ENCODE assay signal across 16 cellular contexts in the genomic region with DNA sequence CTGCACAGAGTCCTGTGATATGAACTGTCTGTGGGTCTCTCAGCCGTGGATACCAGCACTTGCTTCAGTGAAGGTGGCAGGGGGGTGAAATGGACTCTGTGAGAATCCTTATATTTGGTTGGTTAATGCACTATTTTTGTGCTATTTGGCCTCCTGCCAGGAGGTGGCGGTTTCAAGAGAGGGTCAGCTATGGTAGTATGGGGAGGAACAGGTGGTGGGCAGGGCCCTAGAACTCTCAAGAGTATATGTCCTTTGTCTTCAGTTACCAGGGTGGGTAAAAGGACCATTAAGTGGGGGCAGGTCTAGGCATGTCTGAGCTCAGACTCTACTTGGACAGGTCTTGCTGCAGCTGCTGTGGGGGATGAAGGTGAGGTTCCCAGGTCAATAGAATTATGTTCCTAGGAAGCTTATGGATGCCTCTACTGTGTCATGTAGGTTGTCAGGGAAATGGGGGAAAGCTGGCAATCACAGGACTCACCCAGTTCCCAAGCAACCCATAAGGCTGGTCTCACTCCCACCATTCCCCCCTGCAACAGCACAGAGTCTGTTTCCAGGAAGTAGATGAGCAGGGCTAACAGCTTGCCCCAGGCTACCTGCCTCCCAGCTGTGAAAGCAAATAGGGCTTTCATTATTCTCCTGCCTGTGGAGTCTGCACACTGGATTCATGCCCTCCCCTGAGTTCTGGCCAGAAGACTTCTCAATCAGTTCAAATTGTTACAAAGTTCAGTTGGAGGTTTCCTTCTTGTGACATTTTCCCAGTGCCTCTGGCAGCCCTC. TPM values are rescaled to one million over a fixed set of nuclear protein-coding genes. Genes with fewer than 3 reads are reported as not detected.
DNase-seq lines count a peak whose midpoint lies in the region; ATAC-seq, FAIRE-seq and TF ChIP-seq lines count a peak whose summit lies in the region.
"Had no signal": no experiment of that assay in that cellular context is flagged by ENCODE, and none has a peak within 500 bp of the region (broad histone marks: within the 10 kb centered on the region; RNA-seq: fewer than 3 reads in every experiment).

No MANE protein-coding gene starts in this region.

- H2AK9ac ChIP-seq in IMR-90 (replicated peaks; ENCODE audit: low read depth, low read length, poor library complexity): no peak overlapping the region

- in situ Hi-C loops in IMR-90 (cut with MboI; ENCODE audit: low sequenced_read_pairs): no loop called here
- in situ Hi-C loops in K562 (cut with MboI): no loop called here
- in situ Hi-C loops in brain microvascular endothelial cell (cut with HindIII; ENCODE audit: low pct_ligation_motif_present, low sequenced_read_pairs): no loop called here

- dilution Hi-C loops in IMR-90 (cut with HindIII; ENCODE audit: low sequenced_read_pairs, unreplicated experiment): no loop called here

- H3K36me3 ChIP-seq in IMR-90 (ENCODE audit: control insufficient read depth, insufficient read depth, low read length): no peaks in the 10 kb centered on the region
- no peaks in the 10 kb centered on the region for H3K36me3 ChIP-seq in K562 (ENCODE audit: control insufficient read depth, insufficient read depth, low read length)
- no peaks in the 10 kb centered on the region for H3K36me3 ChIP-seq in heart left ventricle
- H3K36me3 ChIP-seq in brain microvascular endothelial cell (replicated peaks): no peaks in the 10 kb centered on the region

- no peaks in the 10 kb centered on the region for H3K79me2 ChIP-seq in K562 (ENCODE audit: control insufficient read depth, insufficient read depth, low read length)

- no peak overlapping the region for H2BK15ac ChIP-seq in IMR-90 (ENCODE audit: low read depth, low read length)

- H3K9me3 ChIP-seq in IMR-90 (ENCODE audit: control insufficient read depth, insufficient read depth, low read length): peaks cover 5% of the 10 kb centered on the region; the same call in 1 of the 2 replicates
- H3K9me3 ChIP-seq in K562 (replicated peaks; ENCODE audit: control insufficient read depth, insufficient read depth, low read depth, low read length): no peaks in the 10 kb centered on the region
- peaks cover 0 to 41% (median 14%) of the 10 kb centered on the region in 12 donors for H3K9me3 ChIP-seq in heart left ventricle

- no peak for TF ChIP-seq CTCF in IMR-90 (conservative IDR thresholded peaks at IDR 0.05; ENCODE audit: low read depth, low read length)
- no peak for TF ChIP-seq CTCF in K562 (IDR thresholded peaks at IDR 0.05 in 2 of 3, conservative IDR thresholded peaks at IDR 0.05 in 1 of 3; ENCODE audit: insufficient read depth in 2 of 3, low read depth in 1 of 3, low read length in 3 of 3)
- no peak for TF ChIP-seq CTCF in heart left ventricle (IDR thresholded peaks at IDR 0.05)
- TF ChIP-seq CTCF in brain microvascular endothelial cell (IDR thresholded peaks at IDR 0.05; ENCODE audit: low read depth, low read length, missing control alignments): no peak

- H3K18ac ChIP-seq in IMR-90 (ENCODE audit: low read depth, low read length): no peak overlapping the region

- H4K91ac ChIP-seq in IMR-90 (ENCODE audit: insufficient read depth, low read depth, low read length): no peak overlapping the region

- no peak for FAIRE-seq in K562 (lab: Jason Lieb, UNC)

- no TSS peak for BruUV-seq in IMR-90 (replicated peaks; lab: Mats Ljungman, UMichigan)
- BruUV-seq in K562 (replicated peaks; lab: Mats Ljungman, UMichigan): no TSS peak

- TF ChIP-seq POLR2A in IMR-90 (IDR thresholded peaks at IDR 0.05; ENCODE audit: low read depth, low read length): no peak
- TF ChIP-seq POLR2A in K562 (conservative IDR thresholded peaks at IDR 0.05): no peak
- TF ChIP-seq POLR2A in heart left ventricle (IDR thresholded peaks at IDR 0.05): no peak

- no peak overlapping the region for H3K56ac ChIP-seq in IMR-90 (ENCODE audit: extremely low read depth, insufficient read depth, low read length)

- ATAC-seq in IMR-90 (ENCODE audit: low read depth) (no peak), K562 (no peak), HG02885 (IDR thresholded peaks at IDR 0.05; ENCODE audit: poor library complexity, unreplicated experiment) (no peak), heart left ventricle (no peak)
- ATAC-seq: left colon, T-helper 17 cell had no signal

- H3K9me1 ChIP-seq in IMR-90 (ENCODE audit: insufficient read depth, low read length) (no peaks in the 10 kb centered on the region), K562 (ENCODE audit: control insufficient read depth, insufficient read depth, low read length) (no peaks in the 10 kb centered on the region)

- H2BK20ac ChIP-seq in IMR-90 (ENCODE audit: low read depth, low read length): no peak overlapping the region

- no peaks in the 10 kb centered on the region for H4K20me1 ChIP-seq in IMR-90 (ENCODE audit: insufficient read depth, low read length)
- no peaks in the 10 kb centered on the region for H4K20me1 ChIP-seq in K562 (replicated peaks; ENCODE audit: control insufficient read depth, insufficient read depth, low read length)

- no peak overlapping the region for H3K14ac ChIP-seq in IMR-90 (replicated peaks; ENCODE audit: low read depth, low read length)

- H3K4me1 ChIP-seq in IMR-90 (ENCODE audit: control insufficient read depth, insufficient read depth, low read length) (no peaks in the 10 kb centered on the region), K562 (replicated peaks in 1 of 2; ENCODE audit: control insufficient read depth in 2 of 2, insufficient read depth in 2 of 2, low read length in 2 of 2) (no peaks in the 10 kb centered on the region), heart left ventricle (no peaks in the 10 kb centered on the region)

- H2AK5ac ChIP-seq in IMR-90 (ENCODE audit: low read depth, low read length): no peak overlapping the region

- no peak overlapping the region for H3K4me2 ChIP-seq in IMR-90 (ENCODE audit: low read depth, low read length)
- no peak overlapping the region for H3K4me2 ChIP-seq in K562 (ENCODE audit: insufficient read depth, low read length)

- H3K4ac ChIP-seq in IMR-90 (ENCODE audit: low read depth, low read length): no peak overlapping the region

- H3K27me3 ChIP-seq in IMR-90 (ENCODE audit: control insufficient read depth, insufficient read depth, low read length): no peaks in the 10 kb centered on the region
- H3K27me3 ChIP-seq in K562 (ENCODE audit: control insufficient read depth in 2 of 2, insufficient read depth in 2 of 2, low read length in 2 of 2): peaks cover 0 to 2% of the 10 kb centered on the region in 2 experiments; a peak in 2 of 5 replicates
- H3K27me3 ChIP-seq in heart left ventricle: no peaks in the 10 kb centered on the region
- no peaks in the 10 kb centered on the region for H3K27me3 ChIP-seq in brain microvascular endothelial cell (replicated peaks)

- no peak overlapping the region for H3K23ac ChIP-seq in IMR-90 (ENCODE audit: low read depth, low read length)

- peak overlapping the region; percentile 41 for H2AFZ ChIP-seq in IMR-90 (replicated peaks; ENCODE audit: low read length, poor library complexity)
- no peak overlapping the region for H2AFZ ChIP-seq in K562 (ENCODE audit: low read depth, low read length)

- no peak overlapping the region for H4K5ac ChIP-seq in IMR-90 (ENCODE audit: low read depth, low read length)

- no CpG with 5 or more reads among the region's 2 CpGs for WGBS in IMR-90 (ENCODE audit: extremely low coverage in 2 of 2, insufficient read length in 1 of 2), 2 experiments
- WGBS in K562 (ENCODE audit: insufficient coverage, low coverage, missing lambda C conversion rate): 0% methylated on average over 2 of the region's 2 CpGs
- 48 to 70% (median 63%) methylated on average over 2 of the region's 2 CpGs for WGBS in heart left ventricle, 4 donors

- H3K9ac ChIP-seq in IMR-90 (ENCODE audit: low read depth, low read length) (no peak overlapping the region), K562 (ENCODE audit: insufficient read depth in 1 of 2, low read depth in 2 of 2, low read length in 2 of 2) (no peak overlapping the region)

- H4K8ac ChIP-seq in IMR-90 (ENCODE audit: low read depth in 2 of 2, low read length in 2 of 2): no peak overlapping the region

- intact Hi-C loops in IMR-90 (cut with micrococcal nuclease): no loop called here
- intact Hi-C loops in K562 (cut with micrococcal nuclease): no loop called here
- intact Hi-C loops in heart left ventricle (cut with DNase I): no loop called here

- no peak overlapping the region for H2BK5ac ChIP-seq in IMR-90 (ENCODE audit: low read depth, low read length, poor library complexity, severe bottlenecking)

- POLR2A ChIA-PET in IMR-90 (lab: Charles Lee; ENCODE audit: unreplicated experiment) (no interaction called here), K562 (lab: Yijun Ruan, JAX) (no interaction called here)

- no peak for TF ChIP-seq EP300 in K562 (IDR thresholded peaks at IDR 0.05; ENCODE audit: low read length)

- no peak for TF ChIP-seq RAD21 in IMR-90 (IDR thresholded peaks at IDR 0.05; ENCODE audit: low read length)
- no peak for TF ChIP-seq RAD21 in K562 (CRISPR knock-in tag; conservative IDR thresholded peaks at IDR 0.05 in 1 of 2, IDR thresholded peaks at IDR 0.05 in 1 of 2)

- CTCF ChIA-PET in IMR-90 (lab: Yijun Ruan, JAX): no interaction called here
- CTCF ChIA-PET in K562 (lab: Yijun Ruan, JAX; ENCODE audit: low intra/inter-chr PET ratio): no interaction called here

- DNase-seq in DMS 273 treated with DMSO at 0.1 percent for 48 hours (lab: John Stamatoyannopoulos, UW): peak; percentile 10
- no peak for DNase-seq in IMR-90
- peak; percentile 90 for DNase-seq in NCI-H345 (lab: John Stamatoyannopoulos, UW)
- DNase-seq in K562 (ENCODE audit: extremely low read depth in 1 of 4, low spot score in 3 of 4): no peak
- no peak for DNase-seq in stimulated activated CD4-positive, alpha-beta T cell treated with anti-CD3 and anti-CD28 coated beads, Interleukin-4, amount 100 ng/mL, for 4 hours
- no peak for DNase-seq in heart left ventricle
- DNase-seq in brain microvascular endothelial cell: no peak
- DNase-seq: activated effector memory CD4-positive, alpha-beta T cell treated with Interleukin-2 at 50 U/mL for 16 hours; amygdala; CD8-positive, alpha-beta memory T cell; cerebellar nuclear complex; left colon; NCI-H1092; SIG-M5; T-helper 17 cell had no signal

- H3K4me3 ChIP-seq in IMR-90 (ENCODE audit: insufficient read depth, low read depth, low read length) (no peak overlapping the region), K562 (no peak overlapping the region), heart left ventricle (no peak overlapping the region), brain microvascular endothelial cell (ENCODE audit: low read depth, low read length) (no peak overlapping the region)

- H3K27ac ChIP-seq in IMR-90 (ENCODE audit: insufficient read depth, low read length): no peak overlapping the region
- H3K27ac ChIP-seq in K562 (ENCODE audit: extremely low read depth, low read depth, low read length): no peak overlapping the region
- H3K27ac ChIP-seq in heart left ventricle: no peak overlapping the region
- no peak overlapping the region for H3K27ac ChIP-seq in brain microvascular endothelial cell

- H2BK120ac ChIP-seq in IMR-90 (ENCODE audit: low read depth, low read length): no peak overlapping the region

- no peaks in the 10 kb centered on the region for H3K79me1 ChIP-seq in IMR-90 (ENCODE audit: low read depth in 1 of 2, low read length in 2 of 2)

RNA-seq across cellular contexts. Expression of gene PHIP, which starts 56.8 kb away (rescaled TPM):
- total RNA-seq in IMR-90 (2012; rRNA removed) (20.4 and 32.2 TPM in 2 replicates), K562 (2014; rRNA removed) (16.1 and 16.5 TPM in 2 replicates), K562 (2014; rRNA removed; fragmentation: Illumina TruSeq; extraction: Trizol) (35.3 and 38.3 TPM in 2 replicates), K562 (2015; rRNA removed; fragmentation: Illumina TruSeq; extraction: Trizol) (33.1 and 36.3 TPM in 2 replicates), K562 (2021) (25.0 and 25.3 TPM in 2 replicates), heart left ventricle (10 to 100 TPM; 10.1 to 18.9 (median 15.3) TPM)
- polyA plus RNA-seq in IMR-90 (2012; rRNA removed) (2.7 and 3.4 TPM in 2 replicates), K562 (2011; rRNA removed) (9.3 and 12.5 TPM in 2 replicates), K562 (2014; fragmentation: Illumina TruSeq; extraction: Trizol) (16.4 and 19.2 TPM in 2 replicates), K562 (2014; fragmentation: Nextera tagmentation; extraction: Ambion mirVana) (1 to 10 TPM; 8.1 to 8.9 TPM), K562 (2014; rRNA removed) (8.7 and 9.7 TPM in 2 replicates), heart left ventricle (1 to 10 TPM; 5.6 to 7.2 TPM)
- polyA plus RNA-seq in IMR-90 (2012; cell fraction: cytosol; rRNA removed): 0.32 and 0.42 TPM in 2 replicates
- 0.83 and 7.2 TPM in 2 replicates for polyA plus RNA-seq in IMR-90 (2012; cell fraction: nucleus; rRNA removed; ENCODE audit: low replicate concordance)
- 26.0 and 101 TPM in 2 replicates for total RNA-seq in K562 (2011; cell fraction: chromatin; rRNA removed; ENCODE audit: low replicate concordance)
- 15.3 and 21.2 TPM in 2 replicates for total RNA-seq in K562 (2011; cell fraction: nucleolus; rRNA removed)
- 33.0 and 44.9 TPM in 2 replicates for total RNA-seq in K562 (2011; cell fraction: nucleoplasm; rRNA removed)
- polyA plus RNA-seq in K562 (2011; cell fraction: cytosol; rRNA removed): 1.9 and 4.0 TPM in 2 replicates
- 21.6 and 25.9 TPM in 2 replicates for polyA plus RNA-seq in K562 (2011; cell fraction: nucleus; rRNA removed)
- 13.5 and 14.2 TPM in 2 replicates for polyA plus RNA-seq in K562 (2012)
- polyA minus RNA-seq in K562 (2011; rRNA and poly(A)+ RNA removed): 56.0 and 67.0 TPM in 2 replicates
- polyA minus RNA-seq in K562 (2011; cell fraction: cytosol; rRNA and poly(A)+ RNA removed): 19.2 and 21.2 TPM in 2 replicates
- 55.1 and 107 TPM in 2 replicates for polyA minus RNA-seq in K562 (2011; cell fraction: nucleus; rRNA and poly(A)+ RNA removed)

Comparison
In these comparisons a context has a peak if more than half of its experiments do, and no peak if none do; other contexts are left out.
1. DNase-seq: peak in DMS 273 treated with DMSO at 0.1 percent for 48 hours (single experiment) and NCI-H345 (single experiment); none in IMR-90 (single experiment), K562 (0 of 4), stimulated activated CD4-positive, alpha-beta T cell treated with anti-CD3 and anti-CD28 coated beads, Interleukin-4, amount 100 ng/mL, for 4 hours (0 of 2), heart left ventricle (0 of 5) and brain microvascular endothelial cell (single experiment).